ENCODE assay signal across 27 cellular contexts in genomic region chr5:161134123-161134522, GRCh38.
"Had no signal": no experiment of that assay in that cellular context is flagged by ENCODE, and none has a peak within 500 bp of the region (broad histone marks: within the 10 kb centered on the region; RNA-seq: fewer than 3 reads in every experiment).

No MANE protein-coding gene starts in this region.

- H3K4me3 ChIP-seq: heart left ventricle, lung, neural progenitor cell, ovary, prostate gland, skin epidermis, stomach, testis, thyroid gland, transverse colon, upper lobe of left lung had no signal

- H3K27me3 Mint-ChIP-seq: stimulated activated naive B cell treated with anti-CD40 and anti-IgM and Interleukin-4, amounts not matched to agents 10 μg/mL and 1 μg/mL and 100 μg/mL, for 72 hours had no signal

- H3K9me3 Mint-ChIP-seq: nephron progenitor cell; neural progenitor cell; stimulated activated naive B cell treated with anti-CD40 and anti-IgM and Interleukin-4, amounts not matched to agents 10 μg/mL and 1 μg/mL and 100 μg/mL, for 72 hours had no signal

- H3K36me3 Mint-ChIP-seq: naive thymus-derived CD8-positive, alpha-beta T cell; neural progenitor cell; stimulated activated naive B cell treated with anti-CD40 and anti-IgM and Interleukin-4, amounts not matched to agents 10 μg/mL and 1 μg/mL and 100 μg/mL, for 72 hours had no signal

- H3K27ac Mint-ChIP-seq: naive thymus-derived CD8-positive, alpha-beta T cell; nephron progenitor cell; neural progenitor cell; stimulated activated naive B cell treated with anti-CD40 and anti-IgM and Interleukin-4, amounts not matched to agents 10 μg/mL and 1 μg/mL and 100 μg/mL, for 72 hours had no signal

- H3K4me1 Mint-ChIP-seq: naive thymus-derived CD8-positive, alpha-beta T cell; nephron progenitor cell; stimulated activated naive B cell treated with anti-CD40 and anti-IgM and Interleukin-4, amounts not matched to agents 10 μg/mL and 1 μg/mL and 100 μg/mL, for 72 hours had no signal

- ATAC-seq: heart left ventricle; left lobe of liver; naive thymus-derived CD8-positive, alpha-beta T cell; right cardiac atrium; sciatic nerve; stimulated activated naive B cell treated with anti-CD40 and anti-IgM and Interleukin-4, amounts not matched to agents 10 μg/mL and 1 μg/mL and 100 μg/mL, for 72 hours; stimulated activated naive CD8-positive, alpha-beta T cell treated with anti-CD3 and anti-CD28 coated beads, Interleukin-15, Interleukin-2, amounts not matched to agents 100 U/mL and 50 U/mL, for 24 hours had no signal

- H3K9ac ChIP-seq: neural progenitor cell had no signal

- H3K9me3 ChIP-seq: heart left ventricle, neutrophil, ovary, prostate gland, testis, thyroid gland, transverse colon, upper lobe of left lung had no signal

- H3K4me3 Mint-ChIP-seq: naive thymus-derived CD8-positive, alpha-beta T cell; nephron progenitor cell; neural progenitor cell; stimulated activated naive B cell treated with anti-CD40 and anti-IgM and Interleukin-4, amounts not matched to agents 10 μg/mL and 1 μg/mL and 100 μg/mL, for 72 hours had no signal

- DNase-seq: heart left ventricle; islet precursor cell; naive thymus-derived CD8-positive, alpha-beta T cell; nephron progenitor cell; occipital lobe; ovary; retina; right cardiac atrium; stimulated activated CD4-positive, alpha-beta T cell treated with anti-CD3 and anti-CD28 coated beads, Interleukin-12 subunit alpha, Interleukin-12 subunit beta, amount 100 ng/mL, for 4 hours; stimulated activated CD4-positive, alpha-beta T cell treated with anti-CD3 and anti-CD28 coated beads, Interleukin-15, amount 100 ng/mL, for 24 hours; stimulated activated CD4-positive, alpha-beta T cell treated with anti-CD3 and anti-CD28 coated beads, Interleukin-2, amount 100 ng/mL, for 24 hours; stimulated activated CD4-positive, alpha-beta T cell treated with anti-CD3 and anti-CD28 coated beads, Interleukin-4, amount 100 ng/mL, for 1 hour; stimulated activated naive B cell treated with anti-CD40 and anti-IgM and Interleukin-4, amounts not matched to agents 10 μg/mL and 1 μg/mL and 100 μg/mL, for 72 hours; stimulated activated naive CD8-positive, alpha-beta T cell treated with anti-CD3 and anti-CD28 coated beads, Interleukin-15, Interleukin-2, amounts not matched to agents 100 U/mL and 50 U/mL, for 24 hours; stomach; testis; thyroid gland; transverse colon; upper lobe of left lung had no signal

- H3K27me3 ChIP-seq: heart left ventricle, neural progenitor cell, neutrophil, ovary, stomach, testis, thyroid gland, transverse colon, upper lobe of left lung had no signal

- H2AFZ ChIP-seq: neural progenitor cell had no signal

- H3K4me1 ChIP-seq: heart left ventricle, neural progenitor cell, prostate gland, stomach, testis, thyroid gland, transverse colon, upper lobe of left lung had no signal

- H3K4me2 ChIP-seq: neural progenitor cell had no signal

- FAIRE-seq: urothelium cell line had no signal

- H3K27ac ChIP-seq: heart left ventricle, neural progenitor cell, neutrophil, ovary, prostate gland, skin epidermis, stomach, testis, thyroid gland, transverse colon, upper lobe of left lung had no signal

- H3K36me3 ChIP-seq: heart left ventricle, neural progenitor cell, neutrophil, ovary, prostate gland, stomach, thyroid gland, transverse colon, upper lobe of left lung had no signal
